In genomic region chr10:3074145-3074665, GRCh38 we compare ENCODE assay signal across 20 cellular contexts. TPM values are rescaled to one million over a fixed set of nuclear protein-coding genes. Genes with fewer than 3 reads are reported as not detected.
DNase-seq lines count a peak whose midpoint lies in the region; ATAC-seq and TF ChIP-seq lines count a peak whose summit lies in the region.
"Had no signal": no experiment of that assay in that cellular context is flagged by ENCODE, and none has a peak within 500 bp of the region (broad histone marks: within the 10 kb centered on the region; RNA-seq: fewer than 3 reads in every experiment).

No MANE protein-coding gene starts in this region.

- H3K56ac ChIP-seq in H9 (ENCODE audit: insufficient read length, low read depth, low read length), result no peak overlapping the region

- no peak overlapping the region for H2BK120ac ChIP-seq in H9 (ENCODE audit: low read depth, low read length, poor library complexity, severe bottlenecking)

- no CpG with 5 or more reads among the region's 7 CpGs for WGBS in H9 (ENCODE audit: extremely low coverage, insufficient read length, low lambda C conversion rate)

- no peak overlapping the region for H2AK5ac ChIP-seq in H9 (ENCODE audit: insufficient read length, low read length)

- no peak overlapping the region for H3K4me3 ChIP-seq in RWPE2 (ENCODE audit: severe bottlenecking)
- H3K4me3 ChIP-seq: GM23338, thoracic aorta had no signal

- H3T11ph ChIP-seq in H9 (ENCODE audit: low read length), result no peak overlapping the region

- no peak overlapping the region for H4K5ac ChIP-seq in H9 (ENCODE audit: insufficient read length, low read depth, low read length)

- no peak overlapping the region for H3K18ac ChIP-seq in H9 (ENCODE audit: insufficient read length, low read depth, low read length)

- H3K4me1 Mint-ChIP-seq in H9 (peaks cover 73 to 78% of the 10 kb centered on the region in 2 experiments), neural crest cell (peaks cover 12% of the 10 kb centered on the region)

- no peak overlapping the region for H4K91ac ChIP-seq in H9 (ENCODE audit: insufficient read length, low read depth, low read length)

- no peaks in the 10 kb centered on the region for H3K23me2 ChIP-seq in H9 (ENCODE audit: insufficient read length, low read depth, low read length, poor library complexity, severe bottlenecking)

- H3K4me3 Mint-ChIP-seq in H9 (no peak overlapping the region), neural crest cell (peak overlapping the region; percentile 2)
- H3K4me3 Mint-ChIP-seq: activated naive CD4-positive, alpha-beta T cell treated with anti-CD3 and anti-CD28 coated beads, Interleukin-2, amount 10 ng/mL, durations not matched to agents 7 days and 5 days; GM23338; natural killer cell had no signal

- H3K4me1 ChIP-seq in H9 (ENCODE audit: insufficient read depth, low read length) (peaks cover 12% of the 10 kb centered on the region), RWPE2 (ENCODE audit: insufficient read depth, poor library complexity, severe bottlenecking) (peaks cover 39% of the 10 kb centered on the region)

- H3K36me3 Mint-ChIP-seq in H9 (ENCODE audit: insufficient read depth in 1 of 3, low read depth in 3 of 3), result peaks cover 18 to 42% (median 37%) of the 10 kb centered on the region in 3 experiments
- no peaks in the 10 kb centered on the region for H3K36me3 Mint-ChIP-seq in neural crest cell (ENCODE audit: low read depth)
- H3K36me3 Mint-ChIP-seq: natural killer cell had no signal

- no peaks in the 10 kb centered on the region for H4K20me1 ChIP-seq in H9 (ENCODE audit: control insufficient read depth, insufficient read depth, insufficient read length)

- no peak overlapping the region for H2AFZ ChIP-seq in H9 (ENCODE audit: low read length)
- H2AFZ ChIP-seq: GM23338 had no signal

- H3K27me3 ChIP-seq in H9 (ENCODE audit: insufficient read depth, low read length), result no peaks in the 10 kb centered on the region
- no peaks in the 10 kb centered on the region for H3K27me3 ChIP-seq in RWPE2 (ENCODE audit: insufficient read depth, poor library complexity, severe bottlenecking)

- no peak overlapping the region for H3K4me2 ChIP-seq in H9 (ENCODE audit: insufficient read depth, insufficient read length, low read length)
- H3K4me2 ChIP-seq: GM23338 had no signal

- H3K4ac ChIP-seq in H9 (ENCODE audit: low read depth, low read length), result no peak overlapping the region

- DNase-seq in H9, result no peak
- no peak for DNase-seq in RWPE2 (ENCODE audit: low spot score)
- peak; percentile 16 for DNase-seq in epithelial cell of prostate (ENCODE audit: low read depth, low spot score)
- DNase-seq in neural crest cell (ENCODE audit: low read depth, low spot score), result no peak
- no peak for DNase-seq in middle frontal gyrus (ENCODE audit: extremely low spot score, low spot score)
- DNase-seq in T-helper 2 cell, result no peak
- no peak for DNase-seq in stimulated activated CD4-positive, alpha-beta T cell treated with anti-CD3 and anti-CD28 coated beads, Interleukin-2, amount 100 ng/mL, for 24 hours
- DNase-seq: activated CD8-positive, alpha-beta memory T cell treated with anti-CD3 and anti-CD28 coated beads for 24 hours; activated naive CD4-positive, alpha-beta T cell treated with anti-CD3 and anti-CD28 coated beads, Interleukin-2, amount 10 ng/mL, durations not matched to agents 7 days and 5 days; DMS79; erythroblast; hypothalamus; natural killer cell; NCI-H1694 treated with DMSO at 0.1 percent for 48 hours; NCI-H774; retina; SHP77; stimulated activated CD8-positive, alpha-beta memory T cell treated with anti-CD3 and anti-CD28 coated beads, Interleukin-4, amount 100 ng/mL, for 48 hours had no signal

- no peak overlapping the region for H2BK5ac ChIP-seq in H9 (ENCODE audit: insufficient read length, low read length)

- no peak overlapping the region for H4K8ac ChIP-seq in H9 (replicated peaks; ENCODE audit: insufficient read length, low read depth, low read length)

- H3K79me2 ChIP-seq in H9 (ENCODE audit: insufficient read depth, low read length), result peaks cover 37% of the 10 kb centered on the region

- peaks cover 10% of the 10 kb centered on the region for H3K79me1 ChIP-seq in H9 (ENCODE audit: insufficient read depth, low read depth, low read length, poor library complexity, severe bottlenecking)

- H2BK15ac ChIP-seq in H9 (ENCODE audit: low read depth, low read length), result no peak overlapping the region

- H2BK20ac ChIP-seq in H9 (ENCODE audit: low read depth, low read length, poor library complexity, severe bottlenecking), result no peak overlapping the region

- no peak overlapping the region for H3K9ac ChIP-seq in H9 (ENCODE audit: extremely low read depth, insufficient read length, low read length)

- H3K14ac ChIP-seq in H9 (ENCODE audit: insufficient read depth, low read length), result no peak overlapping the region

- H3K9me3 Mint-ChIP-seq in H9 (no peaks in the 10 kb centered on the region), neural crest cell (no peaks in the 10 kb centered on the region)
- H3K9me3 Mint-ChIP-seq: activated naive CD4-positive, alpha-beta T cell treated with anti-CD3 and anti-CD28 coated beads, Interleukin-2, amount 10 ng/mL, durations not matched to agents 7 days and 5 days; GM23338; natural killer cell had no signal

- peak; percentile 35; the same call in 2 of the 3 replicates for ATAC-seq in RWPE2 (ENCODE audit: low read depth)
- ATAC-seq: GM23338, natural killer cell had no signal

- peaks cover 77% of the 10 kb centered on the region for H3K36me3 ChIP-seq in RWPE2 (ENCODE audit: low read depth)
- H3K36me3 ChIP-seq: thoracic aorta had no signal

- TF ChIP-seq CTCF in H9 (conservative IDR thresholded peaks at IDR 0.05) (no peak), RWPE2 (IDR thresholded peaks at IDR 0.05; ENCODE audit: poor library complexity, severe bottlenecking) (no peak), neural crest cell (conservative IDR thresholded peaks at IDR 0.05) (no peak)

- no peak overlapping the region for H2BK12ac ChIP-seq in H9 (ENCODE audit: insufficient read length, low read depth, low read length)

- H3K27ac ChIP-seq in H9 (ENCODE audit: insufficient read length, low read depth, low read length) (no peak overlapping the region), RWPE2 (ENCODE audit: poor library complexity, severe bottlenecking) (peak overlapping the region; percentile 28), epithelial cell of prostate (no peak overlapping the region)
- H3K27ac ChIP-seq: thoracic aorta had no signal

- H3K27me3 Mint-ChIP-seq in H9 (ENCODE audit: low read depth) (no peaks in the 10 kb centered on the region), neural crest cell (ENCODE audit: low read depth) (peaks cover 25% of the 10 kb centered on the region)
- H3K27me3 Mint-ChIP-seq: activated naive CD4-positive, alpha-beta T cell treated with anti-CD3 and anti-CD28 coated beads, Interleukin-2, amount 10 ng/mL, durations not matched to agents 7 days and 5 days had no signal

- H3K27ac Mint-ChIP-seq in H9 (peak overlapping the region in 2 of 3 experiments; percentile 46 to 89; a peak in 3 of 7 replicates), neural crest cell (ENCODE audit: unreplicated experiment) (no peak overlapping the region)
- H3K27ac Mint-ChIP-seq: activated naive CD4-positive, alpha-beta T cell treated with anti-CD3 and anti-CD28 coated beads, Interleukin-2, amount 10 ng/mL, durations not matched to agents 7 days and 5 days; GM23338 had no signal

- H3K9me3 ChIP-seq in H9 (ENCODE audit: control insufficient read depth, low read depth, low read length) (no peaks in the 10 kb centered on the region), RWPE2 (ENCODE audit: severe bottlenecking) (no peaks in the 10 kb centered on the region)
- H3K9me3 ChIP-seq: thoracic aorta had no signal

- H3K23ac ChIP-seq in H9 (ENCODE audit: insufficient read length, low read depth, low read length), result no peak overlapping the region

RNA-seq across cellular contexts. Expression of gene PFKP, which starts 6.9 kb away (rescaled TPM):
- total RNA-seq in H9 (2021), result 145 and 148 TPM in 2 replicates
- total RNA-seq in neural crest cell, result 18.9 and 24.0 TPM in 2 replicates
